Comparison of ENCODE assay signal across 1 cellular context in the genomic region with DNA sequence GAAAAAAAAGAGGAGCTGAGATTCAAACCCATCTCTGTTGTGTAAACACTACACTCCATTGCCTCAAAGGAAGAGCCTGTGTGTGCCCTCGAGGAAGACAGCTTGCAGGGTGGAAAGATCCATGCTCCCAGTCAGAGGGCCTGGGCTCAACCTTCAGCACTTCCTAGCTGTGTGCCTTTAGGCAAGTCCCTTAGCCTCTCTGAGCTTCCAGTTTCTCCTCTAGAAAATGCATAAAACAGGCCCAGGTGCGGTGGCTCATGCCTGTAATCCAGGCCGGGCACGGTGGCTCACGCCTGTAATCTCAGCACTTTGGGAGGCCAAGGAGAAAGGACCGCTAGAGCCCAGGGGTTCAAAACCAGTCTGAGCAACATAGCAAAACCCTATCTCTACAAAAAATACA.
A peak's percentile ranks its signal among the peaks of the same experiment; 100 is the strongest.
TF ChIP-seq lines count a peak whose summit lies in the region.

No MANE protein-coding gene starts in this region.

TF ChIP-seq in HepG2, 621 proteins besides CTCF, POLR2A, EP300 and RAD21:
- peak; percentile 93 for TF ChIP-seq ZNF768 (CRISPR knock-in tag; IDR thresholded peaks at IDR 0.05)
- no peak for TF ChIP-seq CHCHD3 (CRISPR knock-in tag; IDR thresholded peaks at IDR 0.05)
